Comparison of ENCODE assay signal across 1 cellular context in genomic region chr12:122399254-122399591, GRCh38.
TF ChIP-seq lines count a peak whose summit lies in the region.

No MANE protein-coding gene starts in this region.

TF ChIP-seq in H1, 55 proteins besides CTCF, POLR2A, EP300 and RAD21 (continued from another document):
- TF ChIP-seq BACH1 (IDR thresholded peaks at IDR 0.05; ENCODE audit: low read length) (no peak), SP4 (IDR thresholded peaks at IDR 0.05; ENCODE audit: low read length) (no peak), SAP30 (IDR thresholded peaks at IDR 0.05; ENCODE audit: insufficient read depth, insufficient replicate concordance, low read length) (no peak), CEBPB (IDR thresholded peaks at IDR 0.05; ENCODE audit: low read depth, low read length) (no peak), NRF1 (IDR thresholded peaks at IDR 0.05; ENCODE audit: low read depth, low read length) (no peak), RFX5 (IDR thresholded peaks at IDR 0.05; ENCODE audit: borderline replicate concordance, low read depth, low read length) (no peak), ASH2L (IDR thresholded peaks at IDR 0.05; ENCODE audit: low read length) (no peak), SIX5 (IDR thresholded peaks at IDR 0.05; ENCODE audit: low read depth, low read length) (no peak), RNF2 (IDR thresholded peaks at IDR 0.05; ENCODE audit: borderline replicate concordance, low read depth, low read length, missing control alignments, poor library complexity, severe bottlenecking) (no peak)
- TF ChIP-seq, protein P1, sequence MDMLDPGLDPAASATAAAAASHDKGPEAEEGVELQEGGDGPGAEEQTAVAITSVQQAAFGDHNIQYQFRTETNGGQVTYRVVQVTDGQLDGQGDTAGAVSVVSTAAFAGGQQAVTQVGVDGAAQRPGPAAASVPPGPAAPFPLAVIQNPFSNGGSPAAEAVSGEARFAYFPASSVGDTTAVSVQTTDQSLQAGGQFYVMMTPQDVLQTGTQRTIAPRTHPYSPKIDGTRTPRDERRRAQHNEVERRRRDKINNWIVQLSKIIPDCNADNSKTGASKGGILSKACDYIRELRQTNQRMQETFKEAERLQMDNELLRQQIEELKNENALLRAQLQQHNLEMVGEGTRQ (IDR thresholded peaks at IDR 0.05; ENCODE audit: low read length) = no peak
